In the genomic region with DNA sequence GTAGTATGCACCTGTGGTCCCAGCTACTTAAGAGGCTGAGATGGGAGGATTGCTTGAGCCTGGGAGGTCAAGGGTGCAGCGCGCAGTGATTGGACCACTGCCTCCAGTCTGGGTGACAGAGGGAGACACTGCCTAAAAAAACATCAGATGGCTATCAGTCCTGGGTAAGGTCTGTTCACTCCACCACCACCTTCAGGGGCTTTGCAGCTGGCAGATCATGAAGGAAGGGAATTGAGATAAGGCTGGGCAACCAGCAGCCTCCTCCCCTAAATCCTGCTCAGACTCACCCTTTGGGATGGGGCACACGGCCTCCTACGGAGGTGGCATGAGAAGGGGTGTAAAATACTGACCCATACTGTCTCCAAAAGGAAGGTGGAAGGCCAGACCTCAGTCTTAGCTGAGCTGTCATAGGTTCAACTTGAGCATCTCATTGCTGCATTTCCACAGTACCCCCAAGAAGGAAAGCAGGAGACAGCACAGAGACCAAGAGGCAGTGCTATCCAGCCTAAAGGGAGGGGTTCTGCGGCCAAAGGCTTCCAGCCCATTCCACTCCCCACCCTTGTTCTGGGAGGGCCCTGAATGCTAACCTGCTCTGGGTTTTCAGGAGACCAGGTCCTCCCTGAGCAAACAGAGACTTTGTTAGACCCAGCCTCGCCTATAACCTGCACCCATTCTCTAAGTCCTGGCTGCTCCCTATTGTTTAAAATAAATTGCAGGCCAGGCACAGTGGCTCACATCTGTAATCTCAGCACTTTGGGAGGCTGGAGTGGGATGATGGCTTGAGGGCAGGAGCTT, we compare ENCODE assay signal across 22 cellular contexts. TPM values are rescaled to one million over a fixed set of nuclear protein-coding genes. Genes with fewer than 3 reads are reported as not detected.
A peak's percentile ranks its signal among the peaks of the same experiment; 100 is the strongest.
DNase-seq lines count a peak whose midpoint lies in the region; ATAC-seq and TF ChIP-seq lines count a peak whose summit lies in the region.
"Had no signal": no experiment of that assay in that cellular context is flagged by ENCODE, and none has a peak within 500 bp of the region (broad histone marks: within the 10 kb centered on the region; RNA-seq: fewer than 3 reads in every experiment).

No MANE protein-coding gene starts in this region.

- peak overlapping the region; percentile 22 to 29 for H3K4me3 Mint-ChIP-seq in stimulated activated naive B cell treated with anti-CD40 and anti-IgM and Interleukin-4, amounts not matched to agents 10 μg/mL and 1 μg/mL and 100 μg/mL, for 72 hours
- no peak overlapping the region for H3K4me3 Mint-ChIP-seq in CD4-positive, alpha-beta memory T cell
- H3K4me3 Mint-ChIP-seq: activated naive CD4-positive, alpha-beta T cell treated with anti-CD3 and anti-CD28 coated beads, Interleukin-2, amount 50 U/mL, for 24 hours; activated T-helper 1 cell treated with anti-CD3 and anti-CD28 coated beads, Interleukin-12 subunit alpha, Interleukin-12 subunit beta, Interleukin-2, Interleukin-4 antibody, amounts not matched to agents 30 ng/mL and 10 ng/mL and 1 ng/mL, durations not matched to agents 14 hours and 24 hours and 36 hours; CD8-positive, alpha-beta memory T cell; effector memory CD8-positive, alpha-beta T cell; mesothelial cell of epicardium had no signal

- WGBS in mesenchymal stem cell: 90% methylated on average over 5 of the region's 6 CpGs

- peaks cover 52% of the 10 kb centered on the region for H3K79me1 ChIP-seq in mesenchymal stem cell (replicated peaks; ENCODE audit: low read length, poor library complexity, severe bottlenecking)

- no peak overlapping the region for H3K4me2 ChIP-seq in mesenchymal stem cell (ENCODE audit: low read length, poor library complexity, severe bottlenecking)

- H3K4me1 ChIP-seq in CD4-positive, alpha-beta memory T cell (ENCODE audit: insufficient read depth, low read length): no peaks in the 10 kb centered on the region
- H3K4me1 ChIP-seq in mesenchymal stem cell (ENCODE audit: control insufficient read depth, insufficient read depth, low read depth, low read length): peaks cover 46% of the 10 kb centered on the region

- H3K9ac ChIP-seq in mesenchymal stem cell (ENCODE audit: low read length): no peak overlapping the region

- no peak overlapping the region for H3K14ac ChIP-seq in mesenchymal stem cell (ENCODE audit: low read length in 2 of 2)

- peak; percentile 3 for DNase-seq in GM03348 (ENCODE audit: low spot score)
- no peak for DNase-seq in stimulated activated naive B cell treated with anti-CD40 and anti-IgM and Interleukin-4, amounts not matched to agents 10 μg/mL and 1 μg/mL and 100 μg/mL, for 72 hours
- DNase-seq in NCI-H226: no peak
- no peak for DNase-seq in CD4-positive, alpha-beta memory T cell
- DNase-seq in mesenchymal stem cell: no peak
- DNase-seq: activated CD4-positive, alpha-beta T cell treated with anti-CD3 and anti-CD28 coated beads for 4 hours; CD8-positive, alpha-beta memory T cell; DMS79; effector memory CD8-positive, alpha-beta T cell; esophagus squamous epithelium; Kasumi-1; NCI-H1048; NCI-H2029; NCI-H446; Right ventricle myocardium superior had no signal

- no peak overlapping the region for H3K18ac ChIP-seq in mesenchymal stem cell (ENCODE audit: low read depth in 1 of 2, low read length in 2 of 2)

- H3K4me1 Mint-ChIP-seq in stimulated activated naive B cell treated with anti-CD40 and anti-IgM and Interleukin-4, amounts not matched to agents 10 μg/mL and 1 μg/mL and 100 μg/mL, for 72 hours: peaks cover 58 to 97% of the 10 kb centered on the region in 2 donors
- H3K4me1 Mint-ChIP-seq in CD4-positive, alpha-beta memory T cell: peaks cover 0 to 5% (median 0%) of the 10 kb centered on the region in 4 donors
- H3K4me1 Mint-ChIP-seq: activated naive CD4-positive, alpha-beta T cell treated with anti-CD3 and anti-CD28 coated beads, Interleukin-2, amount 50 U/mL, for 24 hours had no signal

- no peak overlapping the region for H2AFZ ChIP-seq in mesenchymal stem cell (ENCODE audit: low read depth, low read length)

- no peak overlapping the region for H3K4ac ChIP-seq in mesenchymal stem cell (ENCODE audit: low read depth in 1 of 2, low read length in 2 of 2)

- H2BK12ac ChIP-seq in mesenchymal stem cell (ENCODE audit: low read length in 2 of 2): no peak overlapping the region

- H4K8ac ChIP-seq in mesenchymal stem cell (ENCODE audit: low read length): no peak overlapping the region

- H3K27me3 ChIP-seq in layer of hippocampus (ENCODE audit: control insufficient read depth, insufficient read depth, low read length) (no peaks in the 10 kb centered on the region), mesenchymal stem cell (ENCODE audit: control insufficient read depth in 1 of 2, insufficient read depth in 1 of 2, low read length in 2 of 2) (peaks cover 0 to 28% of the 10 kb centered on the region in 2 experiments)
- H3K27me3 ChIP-seq in CD4-positive, alpha-beta memory T cell (ENCODE audit: insufficient read depth, low read length): no peaks in the 10 kb centered on the region
- H3K27me3 ChIP-seq: suprapubic skin had no signal

- POLR2A ChIA-PET in CD4-positive, alpha-beta memory T cell (lab: Charles Lee; ENCODE audit: partially characterized antibody): no interaction called here

- H3K36me3 Mint-ChIP-seq in stimulated activated naive B cell treated with anti-CD40 and anti-IgM and Interleukin-4, amounts not matched to agents 10 μg/mL and 1 μg/mL and 100 μg/mL, for 72 hours: peaks cover 7 to 18% of the 10 kb centered on the region in 2 donors
- H3K36me3 Mint-ChIP-seq in CD4-positive, alpha-beta memory T cell: no peaks in the 10 kb centered on the region
- H3K36me3 Mint-ChIP-seq: activated naive CD4-positive, alpha-beta T cell treated with anti-CD3 and anti-CD28 coated beads, Interleukin-2, amount 50 U/mL, for 24 hours; CD8-positive, alpha-beta memory T cell; mesothelial cell of epicardium had no signal

- no peak overlapping the region for H2AK5ac ChIP-seq in mesenchymal stem cell (ENCODE audit: low read length, severe bottlenecking)

- TF ChIP-seq POLR2A in Raji (IDR thresholded peaks at IDR 0.05; ENCODE audit: insufficient read depth, low read depth, low read length): 0 out of 2 replicates have a peak, but pooled peaks have one; percentile 35

- no peak overlapping the region for H3K23ac ChIP-seq in mesenchymal stem cell (ENCODE audit: low read length in 2 of 2)

- H3K27ac ChIP-seq in layer of hippocampus (ENCODE audit: low read depth, low read length) (peak overlapping the region; percentile 63), mesenchymal stem cell (ENCODE audit: low read length, poor library complexity, severe bottlenecking) (no peak overlapping the region)
- no peak overlapping the region for H3K27ac ChIP-seq in CD4-positive, alpha-beta memory T cell (ENCODE audit: low read depth, low read length)
- H3K27ac ChIP-seq: gastroesophageal sphincter, suprapubic skin had no signal

- no peaks in the 10 kb centered on the region for H3K9me3 Mint-ChIP-seq in stimulated activated naive B cell treated with anti-CD40 and anti-IgM and Interleukin-4, amounts not matched to agents 10 μg/mL and 1 μg/mL and 100 μg/mL, for 72 hours
- no peaks in the 10 kb centered on the region for H3K9me3 Mint-ChIP-seq in CD4-positive, alpha-beta memory T cell
- H3K9me3 Mint-ChIP-seq: activated naive CD4-positive, alpha-beta T cell treated with anti-CD3 and anti-CD28 coated beads, Interleukin-2, amount 50 U/mL, for 24 hours; activated T-helper 1 cell treated with anti-CD3 and anti-CD28 coated beads, Interleukin-12 subunit alpha, Interleukin-12 subunit beta, Interleukin-2, Interleukin-4 antibody, amounts not matched to agents 30 ng/mL and 10 ng/mL and 1 ng/mL, durations not matched to agents 14 hours and 24 hours and 36 hours; CD8-positive, alpha-beta memory T cell; effector memory CD8-positive, alpha-beta T cell; mesothelial cell of epicardium had no signal

- no peaks in the 10 kb centered on the region for H3K27me3 Mint-ChIP-seq in stimulated activated naive B cell treated with anti-CD40 and anti-IgM and Interleukin-4, amounts not matched to agents 10 μg/mL and 1 μg/mL and 100 μg/mL, for 72 hours
- H3K27me3 Mint-ChIP-seq in CD4-positive, alpha-beta memory T cell: peaks cover 10 to 13% of the 10 kb centered on the region in 2 donors

- no peak for ATAC-seq in stimulated activated naive B cell treated with anti-CD40 and anti-IgM and Interleukin-4, amounts not matched to agents 10 μg/mL and 1 μg/mL and 100 μg/mL, for 72 hours (replicated peaks)
- ATAC-seq: effector memory CD8-positive, alpha-beta T cell; gastroesophageal sphincter had no signal

- H2BK120ac ChIP-seq in mesenchymal stem cell (ENCODE audit: low read depth, low read length): no peak overlapping the region

- intact Hi-C loops in CD4-positive, alpha-beta memory T cell (cut with micrococcal nuclease): no loop called here

- H3K9me3 ChIP-seq in CD4-positive, alpha-beta memory T cell (ENCODE audit: control insufficient read depth in 1 of 2, low read length in 2 of 2): no peaks in the 10 kb centered on the region
- no peaks in the 10 kb centered on the region for H3K9me3 ChIP-seq in mesenchymal stem cell (ENCODE audit: control insufficient read depth, low read length)
- H3K9me3 ChIP-seq: esophagus squamous epithelium, gastroesophageal sphincter, suprapubic skin had no signal

- H2BK5ac ChIP-seq in mesenchymal stem cell (ENCODE audit: low read depth, low read length, poor library complexity, severe bottlenecking): no peak overlapping the region

- H3K36me3 ChIP-seq in CD4-positive, alpha-beta memory T cell (ENCODE audit: insufficient read depth, low read length): no peaks in the 10 kb centered on the region
- peaks cover 0 to 28% of the 10 kb centered on the region in 2 experiments for H3K36me3 ChIP-seq in mesenchymal stem cell (ENCODE audit: control insufficient read depth in 1 of 2, insufficient read depth in 2 of 2, low read depth in 1 of 2, low read length in 2 of 2)
- H3K36me3 ChIP-seq: esophagus squamous epithelium, gastroesophageal sphincter, suprapubic skin had no signal

- H2BK15ac ChIP-seq in mesenchymal stem cell (ENCODE audit: low read depth, poor library complexity, severe bottlenecking): no peak overlapping the region

- H3K27ac Mint-ChIP-seq in stimulated activated naive B cell treated with anti-CD40 and anti-IgM and Interleukin-4, amounts not matched to agents 10 μg/mL and 1 μg/mL and 100 μg/mL, for 72 hours: peak overlapping the region; percentile 16
- no peak overlapping the region for H3K27ac Mint-ChIP-seq in CD4-positive, alpha-beta memory T cell
- H3K27ac Mint-ChIP-seq: activated naive CD4-positive, alpha-beta T cell treated with anti-CD3 and anti-CD28 coated beads, Interleukin-2, amount 50 U/mL, for 24 hours; activated T-helper 1 cell treated with anti-CD3 and anti-CD28 coated beads, Interleukin-12 subunit alpha, Interleukin-12 subunit beta, Interleukin-2, Interleukin-4 antibody, amounts not matched to agents 30 ng/mL and 10 ng/mL and 1 ng/mL, durations not matched to agents 14 hours and 24 hours and 36 hours; CD8-positive, alpha-beta memory T cell; mesothelial cell of epicardium had no signal

- H3K4me3 ChIP-seq in CD4-positive, alpha-beta memory T cell (ENCODE audit: low read length in 2 of 2): no peak overlapping the region
- H3K4me3 ChIP-seq in mesenchymal stem cell (ENCODE audit: insufficient read depth in 1 of 2, low read depth in 1 of 2, low read length in 2 of 2): no peak overlapping the region
- H3K4me3 ChIP-seq: esophagus squamous epithelium, gastroesophageal sphincter, suprapubic skin had no signal

- CTCF ChIA-PET in CD4-positive, alpha-beta memory T cell (lab: Charles Lee; ENCODE audit: partially characterized antibody): interaction anchor here (1.0 to 3.7 kb wide), 4 partner anchors 8 to 311 kb away, joined by 3 to 14 read pairs (median 4); no protein-coding TSS in a partner anchor

- no peak overlapping the region for H4K91ac ChIP-seq in mesenchymal stem cell (ENCODE audit: low read length)

RNA-seq across cellular contexts. Expression of gene SLC45A3, which starts 13.7 kb away (rescaled TPM):
- under 1 TPM; 0.09 to 0.19 TPM for total RNA-seq in CD4-positive, alpha-beta memory T cell
- polyA plus RNA-seq in CD4-positive, alpha-beta memory T cell: not detected
- 4.2 TPM for polyA plus RNA-seq in mesenchymal stem cell (2013, experiment 1 of 2)
- polyA plus RNA-seq in mesenchymal stem cell (2013, experiment 2 of 2): 4.5 TPM
- polyA plus RNA-seq: CD8-positive, alpha-beta memory T cell had no signal

RNA-seq across cellular contexts. Expression of gene ELK4, which starts 34.8 kb away (rescaled TPM):
- total RNA-seq in CD4-positive, alpha-beta memory T cell: 100 to 1,000 TPM; 166 to 194 TPM
- polyA plus RNA-seq in CD4-positive, alpha-beta memory T cell: 1 to 10 TPM; 3.2 to 6.6 TPM
- polyA plus RNA-seq in mesenchymal stem cell (2013, experiment 1 of 2): 12.7 TPM
- polyA plus RNA-seq in mesenchymal stem cell (2013, experiment 2 of 2): 12.6 TPM

Comparison
In these comparisons a context has a peak if more than half of its experiments do, and no peak if none do; other contexts are left out.
1. H3K4me3 Mint-ChIP-seq: peak in stimulated activated naive B cell treated with anti-CD40 and anti-IgM and Interleukin-4, amounts not matched to agents 10 μg/mL and 1 μg/mL and 100 μg/mL, for 72 hours (2 of 2); none in CD4-positive, alpha-beta memory T cell (0 of 8).